ENCODE assay signal across 8 cellular contexts in the genomic region with DNA sequence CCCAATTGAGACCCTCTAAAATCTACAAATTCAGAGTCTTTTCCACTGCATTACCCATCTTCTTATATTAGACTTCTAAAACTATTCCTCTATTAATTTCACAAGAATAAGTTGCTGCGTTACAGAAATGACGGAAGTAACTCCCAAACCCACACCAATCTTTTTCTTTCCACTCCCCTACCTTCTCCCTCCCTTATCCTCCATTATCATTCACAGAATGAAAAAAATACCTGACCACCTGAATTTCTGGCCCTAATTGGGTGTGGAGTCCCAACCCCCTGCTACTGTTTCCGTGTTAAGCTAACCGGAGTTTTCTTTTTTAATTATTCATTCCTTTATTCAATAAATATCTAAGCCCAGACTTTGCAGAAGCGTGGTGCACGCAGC. TPM values are rescaled to one million over a fixed set of nuclear protein-coding genes. Genes with fewer than 3 reads are reported as not detected.
DNase-seq lines count a peak whose midpoint lies in the region; ATAC-seq and TF ChIP-seq lines count a peak whose summit lies in the region.

No MANE protein-coding gene starts in this region.

- DNase-seq in IMR-90 (peak; percentile 5), ascending aorta (ENCODE audit: low spot score in 2 of 2) (no peak), left colon (no peak), tibial nerve (ENCODE audit: low spot score in 2 of 2) (no peak), NCI-H526 treated with DMSO at 0.1 percent for 48 hours (lab: John Stamatoyannopoulos, UW) (no peak), NCI-H2029 (lab: John Stamatoyannopoulos, UW) (no peak)

- H3K9me1 ChIP-seq in IMR-90 (ENCODE audit: insufficient read depth, low read length) = 0 out of 2 replicates have a peak, but pooled peaks cover 2% of the 10 kb centered on the region

- no peak for TF ChIP-seq RAD21 in IMR-90 (IDR thresholded peaks at IDR 0.05; ENCODE audit: low read length)

- peak overlapping the region; percentile 100 for H3K4me2 ChIP-seq in IMR-90 (ENCODE audit: low read depth, low read length)

- in situ Hi-C loops in IMR-90 (cut with MboI; ENCODE audit: low sequenced_read_pairs) = no loop called here

- peak overlapping the region; percentile 86 for H3K4ac ChIP-seq in IMR-90 (ENCODE audit: low read depth, low read length)

- no peak overlapping the region for H2AK5ac ChIP-seq in IMR-90 (ENCODE audit: low read depth, low read length)

- H3K27me3 ChIP-seq in ACC112 (ENCODE audit: insufficient read depth, low read length) (no peaks in the 10 kb centered on the region), IMR-90 (ENCODE audit: control insufficient read depth, insufficient read depth, low read length) (no peaks in the 10 kb centered on the region), ascending aorta (no peaks in the 10 kb centered on the region), tibial nerve (no peaks in the 10 kb centered on the region)

- H4K5ac ChIP-seq in IMR-90 (ENCODE audit: low read depth, low read length) = no peak overlapping the region

- POLR2A ChIA-PET in IMR-90 (lab: Charles Lee; ENCODE audit: unreplicated experiment) = no interaction called here

- no peak overlapping the region for H4K91ac ChIP-seq in IMR-90 (ENCODE audit: insufficient read depth, low read depth, low read length)

- peak overlapping the region; percentile 19; the same call in 1 of the 2 replicates for H3K23ac ChIP-seq in IMR-90 (ENCODE audit: low read depth, low read length)

- H2BK120ac ChIP-seq in IMR-90 (ENCODE audit: low read depth, low read length) = no peak overlapping the region

- peak overlapping the region; percentile 2 for H2AK9ac ChIP-seq in IMR-90 (replicated peaks; ENCODE audit: low read depth, low read length, poor library complexity)

- peak overlapping the region; percentile 53; the same call in 1 of the 2 replicates for H3K14ac ChIP-seq in IMR-90 (replicated peaks; ENCODE audit: low read depth, low read length)

- peak overlapping the region in 1 of 2 experiments; percentile 34; a peak in 2 of 4 replicates for H4K8ac ChIP-seq in IMR-90 (ENCODE audit: low read depth in 2 of 2, low read length in 2 of 2)

- H3K9me3 ChIP-seq in IMR-90 (ENCODE audit: control insufficient read depth, insufficient read depth, low read length) = no peaks in the 10 kb centered on the region
- H3K9me3 ChIP-seq in ascending aorta = no peaks in the 10 kb centered on the region
- H3K9me3 ChIP-seq in tibial nerve = no peaks in the 10 kb centered on the region

- WGBS in IMR-90 (ENCODE audit: extremely low coverage in 2 of 2, insufficient read length in 1 of 2), 2 experiments = 0% methylated on average over 2 of the region's 6 CpGs; no CpG with 5 or more reads in 1 of the 2 experiments
- 0 to 1% methylated on average over 6 of the region's 6 CpGs for WGBS in tibial nerve, 2 donors

- ATAC-seq in GM18867 (IDR thresholded peaks at IDR 0.05; ENCODE audit: unreplicated experiment) (peak; percentile 5), IMR-90 (ENCODE audit: low read depth) (no peak; the same call in 1 of the 2 replicates), left colon (peak; percentile 14)

- peaks cover 4 to 26% of the 10 kb centered on the region in 2 experiments; a peak in 3 of 4 replicates for H3K79me1 ChIP-seq in IMR-90 (ENCODE audit: low read depth in 1 of 2, low read length in 2 of 2)

- H3K27ac ChIP-seq in ACC112 (ENCODE audit: low read depth, low read length) (peak overlapping the region; percentile 88), IMR-90 (ENCODE audit: insufficient read depth, low read length) (peak overlapping the region; percentile 80), ascending aorta (peak overlapping the region; percentile 88 to 92), tibial nerve (peak overlapping the region; percentile 45 to 94 (median 89))

- no peak overlapping the region for H2BK15ac ChIP-seq in IMR-90 (ENCODE audit: low read depth, low read length)

- TF ChIP-seq POLR2A in IMR-90 (IDR thresholded peaks at IDR 0.05; ENCODE audit: low read depth, low read length) = no peak; the same call in 1 of the 2 replicates
- no peak for TF ChIP-seq POLR2A in tibial nerve (IDR thresholded peaks at IDR 0.05)

- H3K79me2 ChIP-seq in ACC112 (ENCODE audit: control insufficient read depth, insufficient read depth, low read length, unreplicated experiment) = peaks cover 53% of the 10 kb centered on the region

- peak overlapping the region; percentile 71 for H2AFZ ChIP-seq in ACC112 (ENCODE audit: low read length, unreplicated experiment)
- peak overlapping the region; percentile 97 for H2AFZ ChIP-seq in IMR-90 (replicated peaks; ENCODE audit: low read length, poor library complexity)

- H3K18ac ChIP-seq in IMR-90 (ENCODE audit: low read depth, low read length) = no peak overlapping the region

- H4K20me1 ChIP-seq in IMR-90 (ENCODE audit: insufficient read depth, low read length) = peaks cover 17% of the 10 kb centered on the region; the same call in 1 of the 2 replicates

- peak overlapping the region; percentile 71 for H3K9ac ChIP-seq in IMR-90 (ENCODE audit: low read depth, low read length)

- BruUV-seq in IMR-90 (replicated peaks; lab: Mats Ljungman, UMichigan) = no TSS peak

- dilution Hi-C loops in IMR-90 (cut with HindIII; ENCODE audit: low sequenced_read_pairs, unreplicated experiment) = no loop called here

- H3K36me3 ChIP-seq in ACC112 (ENCODE audit: insufficient read depth, low read length) (no peaks in the 10 kb centered on the region), IMR-90 (ENCODE audit: control insufficient read depth, insufficient read depth, low read length) (peaks cover 2% of the 10 kb centered on the region; the same call in 1 of the 2 replicates), ascending aorta (no peaks in the 10 kb centered on the region), tibial nerve (no peaks in the 10 kb centered on the region)

- H2BK5ac ChIP-seq in IMR-90 (ENCODE audit: low read depth, low read length, poor library complexity, severe bottlenecking) = peak overlapping the region; percentile 83

- H3K4me3 ChIP-seq in ACC112 (ENCODE audit: low read depth, low read length) = peak overlapping the region; percentile 82
- H3K4me3 ChIP-seq in IMR-90 (ENCODE audit: insufficient read depth, low read depth, low read length) = peak overlapping the region; percentile 63
- H3K4me3 ChIP-seq in ascending aorta = peak overlapping the region; percentile 79 to 98
- H3K4me3 ChIP-seq in tibial nerve = peak overlapping the region; percentile 41 to 81 (median 73)

- no peak overlapping the region for H2BK20ac ChIP-seq in IMR-90 (ENCODE audit: low read depth, low read length)

- CTCF ChIA-PET in IMR-90 (lab: Yijun Ruan, JAX) = no interaction called here

- intact Hi-C loops in IMR-90 (cut with micrococcal nuclease) = loop anchor here (5.0 kb wide), 1 partner anchor 34 kb away; no protein-coding TSS in a partner anchor
- intact Hi-C loops in ascending aorta (cut with DNase I) = loop anchor here (1.0 to 5.0 kb wide), 3 partner anchors 62 to 724 kb away; partner anchors contain the start of genes ELP2, RMP24, SLC39A6 and ZNF24
- intact Hi-C loops in left colon (cut with DNase I, micrococcal nuclease) = no loop called here

- TF ChIP-seq CTCF in IMR-90 (conservative IDR thresholded peaks at IDR 0.05; ENCODE audit: low read depth, low read length) (no peak), ascending aorta (IDR thresholded peaks at IDR 0.05) (no peak), tibial nerve (IDR thresholded peaks at IDR 0.05) (no peak)

- H3K4me1 ChIP-seq in ACC112 (ENCODE audit: control insufficient read depth, insufficient read depth, low read length, unreplicated experiment) (peaks cover 8% of the 10 kb centered on the region), IMR-90 (ENCODE audit: control insufficient read depth, insufficient read depth, low read length) (peaks cover 1% of the 10 kb centered on the region; the same call in 1 of the 2 replicates), ascending aorta (peaks cover 6 to 10% of the 10 kb centered on the region in 2 donors), tibial nerve (peaks cover 0 to 37% (median 7%) of the 10 kb centered on the region in 4 donors)

- TF ChIP-seq EP300 in tibial nerve (IDR thresholded peaks at IDR 0.05) = no peak

- H3K56ac ChIP-seq in IMR-90 (ENCODE audit: extremely low read depth, insufficient read depth, low read length) = peak overlapping the region; percentile 50; the same call in 1 of the 2 replicates

TF ChIP-seq in IMR-90, 13 proteins besides CTCF, POLR2A, EP300 and RAD21:
- TF ChIP-seq NFE2L2 (IDR thresholded peaks at IDR 0.05; ENCODE audit: low read depth, low read length) = no peak
- no peak for TF ChIP-seq CEBPB (IDR thresholded peaks at IDR 0.05; ENCODE audit: low read depth, low read length)
- no peak for TF ChIP-seq MXI1 (IDR thresholded peaks at IDR 0.05; ENCODE audit: borderline replicate concordance, low read depth, low read length)
- no peak for TF ChIP-seq SMC3 (IDR thresholded peaks at IDR 0.05; ENCODE audit: low read depth, low read length)
- TF ChIP-seq RCOR1 (IDR thresholded peaks at IDR 0.05; ENCODE audit: insufficient replicate concordance, low read length) = no peak
- TF ChIP-seq, protein P1, sequence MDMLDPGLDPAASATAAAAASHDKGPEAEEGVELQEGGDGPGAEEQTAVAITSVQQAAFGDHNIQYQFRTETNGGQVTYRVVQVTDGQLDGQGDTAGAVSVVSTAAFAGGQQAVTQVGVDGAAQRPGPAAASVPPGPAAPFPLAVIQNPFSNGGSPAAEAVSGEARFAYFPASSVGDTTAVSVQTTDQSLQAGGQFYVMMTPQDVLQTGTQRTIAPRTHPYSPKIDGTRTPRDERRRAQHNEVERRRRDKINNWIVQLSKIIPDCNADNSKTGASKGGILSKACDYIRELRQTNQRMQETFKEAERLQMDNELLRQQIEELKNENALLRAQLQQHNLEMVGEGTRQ (IDR thresholded peaks at IDR 0.05; ENCODE audit: low read depth, low read length) = no peak

RNA-seq across cellular contexts. Expression of gene RPRD1A, which starts 0.6 kb away (rescaled TPM):
- total RNA-seq in IMR-90 (2012; rRNA removed) (27.2 and 49.7 TPM in 2 replicates), ascending aorta (16.4 TPM), left colon (10 to 100 TPM; 32.3 to 32.5 TPM), tibial nerve (10 to 100 TPM; 65.9 to 75.9 (median 69.7) TPM)
- polyA plus RNA-seq in IMR-90 (2012; rRNA removed) = 17.1 and 23.3 TPM in 2 replicates
- polyA plus RNA-seq in IMR-90 (2012; cell fraction: cytosol; rRNA removed) = 11.4 and 13.1 TPM in 2 replicates
- 32.2 and 55.0 TPM in 2 replicates for polyA plus RNA-seq in IMR-90 (2012; cell fraction: nucleus; rRNA removed; ENCODE audit: low replicate concordance)

Comparison
In these comparisons a context has a peak if more than half of its experiments do, and no peak if none do; other contexts are left out.
1. intact Hi-C loops: an anchor here in IMR-90 (5.0 kb wide) and ascending aorta (1.0 to 5.0 kb wide); none called in left colon.